ENCODE assay signal across 22 cellular contexts in the genomic region with DNA sequence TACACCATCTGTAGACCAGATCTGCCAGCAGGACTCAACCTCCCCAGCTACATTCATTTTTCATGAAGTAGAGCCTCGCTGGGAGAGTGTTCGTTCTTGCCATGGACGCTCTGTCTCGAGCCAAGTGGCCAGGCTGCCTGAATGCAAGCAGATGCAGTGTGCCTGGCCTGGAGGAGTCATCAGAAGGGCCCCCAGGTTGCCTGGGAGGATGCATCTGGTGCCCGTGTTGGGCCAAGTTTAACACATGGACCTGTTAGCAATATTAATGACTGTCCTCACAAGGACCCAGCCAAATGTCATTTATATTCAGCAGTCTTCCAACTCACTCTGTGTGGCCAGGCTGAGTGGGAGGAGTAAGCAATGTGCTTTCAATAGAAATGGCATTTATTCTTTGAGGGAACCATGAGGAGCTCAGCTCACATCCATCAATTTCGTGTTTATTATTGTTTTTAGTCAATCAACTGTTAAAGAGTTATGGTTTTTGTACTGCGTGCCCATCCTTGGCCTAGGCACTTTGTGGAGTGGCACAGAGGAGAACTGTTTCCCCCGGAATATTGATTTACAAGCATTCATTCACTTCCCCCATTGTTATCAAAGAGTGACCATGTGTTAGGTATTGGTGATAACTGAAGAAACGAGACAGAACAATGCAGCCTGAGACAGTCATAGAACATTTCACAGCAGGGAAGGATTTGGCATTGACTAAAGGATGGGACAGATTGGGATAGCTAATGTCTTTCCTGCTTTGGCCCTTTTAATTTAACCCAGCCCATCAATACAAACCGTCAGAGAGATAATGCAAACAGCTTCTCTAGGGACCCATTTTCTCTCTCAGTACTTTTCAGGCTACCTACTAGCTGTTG.
"Had no signal": no experiment of that assay in that cellular context is flagged by ENCODE, and none has a peak within 500 bp of the region (broad histone marks: within the 10 kb centered on the region; RNA-seq: fewer than 3 reads in every experiment).

No MANE protein-coding gene starts in this region.

- H3K9me3 ChIP-seq: esophagus muscularis mucosa, gastroesophageal sphincter, left ventricle myocardium inferior, psoas muscle, right lobe of liver, testis had no signal

- DNase-seq: effector memory CD4-positive, alpha-beta T cell; foreskin fibroblast; immature natural killer cell; left cardiac atrium; left ventricle myocardium inferior; mesendoderm; naive B cell; psoas muscle; retina; right lobe of liver; stimulated activated CD4-positive, alpha-beta T cell treated with anti-CD3 and anti-CD28 coated beads, Interleukin-15, amount 100 ng/mL, for 24 hours; stimulated activated CD4-positive, alpha-beta T cell treated with anti-CD3 and anti-CD28 coated beads, Interleukin-1b, Interleukin-23, amount 100 ng/mL, for 48 hours; stimulated activated CD4-positive, alpha-beta T cell treated with anti-CD3 and anti-CD28 coated beads, Interleukin-4, amount 100 ng/mL, for 24 hours; stimulated activated naive CD8-positive, alpha-beta T cell treated with anti-CD3 and anti-CD28 coated beads, Interleukin-15, amount 100 ng/mL, for 72 hours; testis; trophoblast cell had no signal

- H3K9ac ChIP-seq: parathyroid adenoma had no signal

- H3K4me1 ChIP-seq: esophagus muscularis mucosa, gastroesophageal sphincter, left ventricle myocardium inferior, psoas muscle, right lobe of liver, testis had no signal

- H2AFZ ChIP-seq: parathyroid adenoma had no signal

- H3K27me3 ChIP-seq: esophagus muscularis mucosa, gastroesophageal sphincter, right lobe of liver, testis had no signal

- H3K27ac ChIP-seq: epithelial cell of prostate, esophagus muscularis mucosa, gastroesophageal sphincter, left ventricle myocardium inferior, parathyroid adenoma, psoas muscle, right lobe of liver, testis had no signal

- ATAC-seq: gastroesophageal sphincter; left cardiac atrium; psoas muscle; right lobe of liver; stimulated activated memory B cell treated with anti-CD40 and anti-IgM and Interleukin-4, amounts not matched to agents 10 μg/mL and 1 μg/mL and 100 μg/mL, for 72 hours; stimulated activated naive CD8-positive, alpha-beta T cell treated with anti-CD3 and anti-CD28 coated beads, Interleukin-15, amount 100 ng/mL, for 72 hours had no signal

- H3K36me3 ChIP-seq: esophagus muscularis mucosa, gastroesophageal sphincter, left ventricle myocardium inferior, right lobe of liver had no signal

- H3K4me3 ChIP-seq: esophagus muscularis mucosa, gastroesophageal sphincter, left ventricle myocardium inferior, lung, psoas muscle, right lobe of liver, testis had no signal

- H3K79me2 ChIP-seq: parathyroid adenoma had no signal
